In genomic region chrX:73847991-73848390, GRCh38 we compare ENCODE assay signal across 20 cellular contexts. TPM values are rescaled to one million over a fixed set of nuclear protein-coding genes. Genes with fewer than 3 reads are reported as not detected.
DNase-seq lines count a peak whose midpoint lies in the region; ATAC-seq and TF ChIP-seq lines count a peak whose summit lies in the region.
"Had no signal": no experiment of that assay in that cellular context is flagged by ENCODE, and none has a peak within 500 bp of the region (broad histone marks: within the 10 kb centered on the region; RNA-seq: fewer than 3 reads in every experiment).

No MANE protein-coding gene starts in this region.

- TF ChIP-seq CTCF in PC-3 (conservative IDR thresholded peaks at IDR 0.05; ENCODE audit: low read depth, low read length) (peak; percentile 22; the same call in 1 of the 2 replicates), dorsolateral prefrontal cortex (IDR thresholded peaks at IDR 0.05 in 54 of 56, conservative IDR thresholded peaks at IDR 0.05 in 2 of 56; ENCODE audit: low read depth in 1 of 56, partially characterized antibody in 56 of 56) (no peak), lower leg skin (IDR thresholded peaks at IDR 0.05) (no peak)

- H3F3A ChIP-seq in PC-3 (ENCODE audit: low read length, unreplicated experiment): no peaks in the 10 kb centered on the region

- intact Hi-C loops in PC-3 (cut with micrococcal nuclease): loop anchor here (10.0 kb wide), 1 partner anchor 763 kb away; no protein-coding TSS in a partner anchor
- intact Hi-C loops in dorsolateral prefrontal cortex (cut with DNase I): no loop called here
- intact Hi-C loops in lower leg skin (cut with DNase I; ENCODE audit: low total_unique reads): no loop called here

- H3K9ac ChIP-seq in PC-3 (ENCODE audit: low read length) (no peak overlapping the region), skeletal muscle satellite cell (ENCODE audit: low read depth, low read length) (no peak overlapping the region)

- no peak overlapping the region for H3K27ac Mint-ChIP-seq in activated T-cell treated with anti-CD3 and anti-CD28 coated beads, Interleukin-2, amount 50 U/mL, for 24 hours
- H3K27ac Mint-ChIP-seq: mesothelial cell of epicardium had no signal

- CTCF ChIA-PET in PC-3 (lab: Charles Lee): no interaction called here

- DNase-seq in activated T-cell treated with anti-CD3 and anti-CD28 coated beads, Interleukin-2, amount 50 U/mL, for 24 hours: no peak
- DNase-seq in activated T-cell treated with anti-CD3 and anti-CD28 coated beads, Interleukin-2, amount 50 U/mL, for 48 hours: no peak
- no peak for DNase-seq in PC-3
- no peak for DNase-seq in dorsolateral prefrontal cortex
- no peak for DNase-seq in DMS 273 (lab: John Stamatoyannopoulos, UW; ENCODE audit: unreplicated experiment)
- no peak for DNase-seq in dedifferentiated amniotic fluid mesenchymal stem cell (ENCODE audit: extremely low spot score)
- DNase-seq in lower leg skin (ENCODE audit: low spot score in 2 of 2): no peak
- DNase-seq: activated CD8-positive, alpha-beta memory T cell treated with anti-CD3 and anti-CD28 coated beads, Interleukin-2, amount 50 U/mL, for 48 hours; activated naive CD4-positive, alpha-beta T cell treated with Interleukin-2 at 50 U/mL for 16 hours; COR-L47; dermis blood vessel endothelial cell; GDM1; heart left ventricle; NCI-H1105 treated with DMSO at 0.1 percent for 48 hours; Right ventricle myocardium superior had no signal

- no peak overlapping the region for H3K4me2 ChIP-seq in PC-3 (ENCODE audit: low read length)
- H3K4me2 ChIP-seq in skeletal muscle satellite cell (ENCODE audit: low read length): peak overlapping the region; percentile 80

- no peak for ATAC-seq in PC-3
- ATAC-seq: heart left ventricle had no signal

- no peaks in the 10 kb centered on the region for H3K27me3 ChIP-seq in PC-3 (ENCODE audit: low read length)
- H3K27me3 ChIP-seq in dorsolateral prefrontal cortex: no peaks in the 10 kb centered on the region
- no peaks in the 10 kb centered on the region for H3K27me3 ChIP-seq in skeletal muscle satellite cell (ENCODE audit: control insufficient read depth, insufficient read depth, low read length)
- H3K27me3 ChIP-seq: ascending aorta, heart left ventricle, suprapubic skin had no signal

- peaks cover 52% of the 10 kb centered on the region for H3K4me1 Mint-ChIP-seq in activated T-cell treated with anti-CD3 and anti-CD28 coated beads, Interleukin-2, amount 50 U/mL, for 24 hours (ENCODE audit: low read depth)
- H3K4me1 Mint-ChIP-seq: mesothelial cell of epicardium had no signal

- no peaks in the 10 kb centered on the region for H4K20me1 ChIP-seq in PC-3 (ENCODE audit: low read length)

- H3K9me3 ChIP-seq in PC-3 (ENCODE audit: low read length) (no peaks in the 10 kb centered on the region), skeletal muscle satellite cell (replicated peaks; ENCODE audit: low read length) (no peaks in the 10 kb centered on the region)
- H3K9me3 ChIP-seq: ascending aorta, heart left ventricle, suprapubic skin had no signal

- H3K27ac ChIP-seq in PC-3 (ENCODE audit: low read length) (no peak overlapping the region), dorsolateral prefrontal cortex (no peak overlapping the region)
- H3K27ac ChIP-seq: ascending aorta, heart left ventricle, suprapubic skin had no signal

- no peaks in the 10 kb centered on the region for H3K9me3 Mint-ChIP-seq in activated T-cell treated with anti-CD3 and anti-CD28 coated beads, Interleukin-2, amount 50 U/mL, for 24 hours

- H3K4me1 ChIP-seq in PC-3 (ENCODE audit: insufficient read depth, low read length) (no peaks in the 10 kb centered on the region), skeletal muscle satellite cell (ENCODE audit: control insufficient read depth, insufficient read depth, low read length) (peaks cover 8% of the 10 kb centered on the region)
- H3K4me1 ChIP-seq: suprapubic skin had no signal

- H3K36me3 ChIP-seq in PC-3 (ENCODE audit: low read depth, low read length): no peaks in the 10 kb centered on the region
- H3K36me3 ChIP-seq in skeletal muscle satellite cell (ENCODE audit: insufficient read depth, low read length): peaks cover 12% of the 10 kb centered on the region
- H3K36me3 ChIP-seq: suprapubic skin had no signal

- POLR2A ChIA-PET in PC-3 (lab: Charles Lee; ENCODE audit: unreplicated experiment): no interaction called here

- no peak overlapping the region for H3K4me3 ChIP-seq in PC-3 (ENCODE audit: low read length)
- H3K4me3 ChIP-seq in dorsolateral prefrontal cortex: peak overlapping the region in 41 of 59 donors; percentile 1 to 86 (median 45)
- H3K4me3 ChIP-seq in skeletal muscle satellite cell (ENCODE audit: low read length): peak overlapping the region; percentile 67
- no peak overlapping the region for H3K4me3 ChIP-seq in lower leg skin (ENCODE audit: low read depth, poor library complexity, severe bottlenecking)
- H3K4me3 ChIP-seq: suprapubic skin had no signal

- H3K36me3 Mint-ChIP-seq in activated T-cell treated with anti-CD3 and anti-CD28 coated beads, Interleukin-2, amount 50 U/mL, for 24 hours (ENCODE audit: low read depth): peaks cover 82% of the 10 kb centered on the region
- H3K36me3 Mint-ChIP-seq: mesothelial cell of epicardium had no signal

- no TSS peak for BruUV-seq in PC-3 (replicated peaks; lab: Mats Ljungman, UMichigan)

- WGBS in lower leg skin, 2 donors: 90% methylated on average over 1 of the region's 1 CpG

- TF ChIP-seq POLR2A in lower leg skin (IDR thresholded peaks at IDR 0.05): no peak

- no peaks in the 10 kb centered on the region for H3K27me3 Mint-ChIP-seq in activated T-cell treated with anti-CD3 and anti-CD28 coated beads, Interleukin-2, amount 50 U/mL, for 24 hours

- H2AFZ ChIP-seq in PC-3 (ENCODE audit: low read length): no peak overlapping the region

- H3K9me2 ChIP-seq in PC-3 (replicated peaks; ENCODE audit: low read length): no peaks in the 10 kb centered on the region

- peak overlapping the region; percentile 86 for H3K4me3 Mint-ChIP-seq in activated T-cell treated with anti-CD3 and anti-CD28 coated beads, Interleukin-2, amount 50 U/mL, for 24 hours
- H3K4me3 Mint-ChIP-seq: mesothelial cell of epicardium had no signal

- H3K79me2 ChIP-seq in PC-3 (ENCODE audit: low read length): no peaks in the 10 kb centered on the region

RNA-seq across cellular contexts. Expression of gene XIST, which starts 4.5 kb away (rescaled TPM):
- not detected in 2 replicates for total RNA-seq in PC-3 (2014; rRNA removed)
- total RNA-seq in dorsolateral prefrontal cortex: 100 to 1,000 TPM in 90 of 120 experiments, 1 to 10 TPM in 20, under 1 TPM in 10; 0.28 to 884 (median 486) TPM
- total RNA-seq in skeletal muscle satellite cell (2012; rRNA removed): under 0.01 and 58.8 TPM in 2 replicates
- 100 to 1,000 TPM in 2 of 4 donors, 1 to 10 TPM in 1, under 1 TPM in 1; 0.55 to 273 (median 67.4) TPM for total RNA-seq in lower leg skin
- total RNA-seq: T-helper 2 cell treated with Interferon-gamma antibody and Interleukin-4, amounts not matched to agents 100 ng/mL and 5 ng/mL, for 36 hours had no signal

Comparison
In these comparisons a context has a peak if more than half of its experiments do, and no peak if none do; other contexts are left out.
1. H3K4me3 ChIP-seq: peak in dorsolateral prefrontal cortex (41 of 59) and skeletal muscle satellite cell (single experiment); none in PC-3 (single experiment) and lower leg skin (single experiment).